ENCODE assay signal across 20 cellular contexts in the genomic region with DNA sequence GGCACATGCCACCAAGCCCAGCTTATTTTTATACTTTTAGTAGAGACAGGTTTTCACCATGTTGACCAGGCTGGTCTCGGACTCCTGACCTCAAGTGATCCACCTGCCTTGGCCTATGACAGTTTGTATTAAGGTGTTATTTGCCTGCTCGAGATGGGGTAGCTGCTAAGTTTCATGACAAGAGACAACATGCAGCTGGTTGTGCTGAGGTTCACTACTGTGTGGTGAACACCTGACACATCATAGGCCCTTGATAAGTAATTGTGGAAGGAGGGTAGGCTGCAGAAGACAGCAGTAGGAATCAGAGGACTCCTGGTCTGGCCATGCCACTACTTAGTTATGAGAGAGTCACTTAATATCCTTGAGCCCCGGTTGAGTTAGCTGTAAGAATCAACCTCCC. TPM values are rescaled to one million over a fixed set of nuclear protein-coding genes. Genes with fewer than 3 reads are reported as not detected.
DNase-seq lines count a peak whose midpoint lies in the region; ATAC-seq, FAIRE-seq and TF ChIP-seq lines count a peak whose summit lies in the region.
"Had no signal": no experiment of that assay in that cellular context is flagged by ENCODE, and none has a peak within 500 bp of the region (broad histone marks: within the 10 kb centered on the region; RNA-seq: fewer than 3 reads in every experiment).

No MANE protein-coding gene starts in this region.

- H3K4me1 ChIP-seq in GM12878 (ENCODE audit: control insufficient read depth, insufficient read depth, low read length) (peaks cover 2% of the 10 kb centered on the region; the same call in 1 of the 2 replicates), gastrocnemius medialis (peaks cover 55 to 67% of the 10 kb centered on the region in 2 donors), esophagus muscularis mucosa (peaks cover 44 to 84% (median 53%) of the 10 kb centered on the region in 4 donors)

- CTCF ChIA-PET in GM12878 (lab: Yijun Ruan, JAX): interaction anchor here (1.4 to 12.4 kb wide), 2 partner anchors 32 to 42 kb away, joined by 4 to 116 read pairs; a partner anchor contains a TSS

- BruUV-seq in GM12878 (replicated peaks; lab: Mats Ljungman, UMichigan): no TSS peak

- no peak for TF ChIP-seq POLR2A in GM12878 (IDR thresholded peaks at IDR 0.05; ENCODE audit: low read depth, low read length)
- TF ChIP-seq POLR2A in gastrocnemius medialis (IDR thresholded peaks at IDR 0.05): no peak
- no peak for TF ChIP-seq POLR2A in esophagus muscularis mucosa (IDR thresholded peaks at IDR 0.05; ENCODE audit: low read depth)

- WGBS in GM12878 (ENCODE audit: insufficient coverage, insufficient replicate concordance, low lambda C conversion rate, missing lambda C conversion rate): 16% methylated on average over 3 of the region's 3 CpGs
- 89% methylated on average over 3 of the region's 3 CpGs for WGBS in esophagus muscularis mucosa

- H3K27ac ChIP-seq in GM12878 (ENCODE audit: control insufficient read depth, insufficient read depth) (no peak overlapping the region), gastrocnemius medialis (no peak overlapping the region), esophagus muscularis mucosa (replicated peaks in 1 of 4) (no peak overlapping the region)
- H3K27ac ChIP-seq: brain microvascular endothelial cell had no signal

- no peak overlapping the region for H3K9ac ChIP-seq in GM12878 (ENCODE audit: control insufficient read depth, insufficient read depth, low read length)
- H3K9ac ChIP-seq: SK-N-SH had no signal

- H3K4me2 ChIP-seq in GM12878 (ENCODE audit: control insufficient read depth, insufficient read depth): no peak overlapping the region
- H3K4me2 ChIP-seq: SK-N-SH had no signal

- no peaks in the 10 kb centered on the region; the same call in 2 of the 3 replicates for H3K9me3 ChIP-seq in GM12878 (replicated peaks; ENCODE audit: control insufficient read depth, insufficient read depth, low read length)
- no peaks in the 10 kb centered on the region for H3K9me3 ChIP-seq in gastrocnemius medialis
- no peaks in the 10 kb centered on the region for H3K9me3 ChIP-seq in esophagus muscularis mucosa
- H3K9me3 ChIP-seq: SK-N-SH had no signal

- intact Hi-C loops in GM12878 (cut with micrococcal nuclease; ENCODE audit: unreplicated experiment) (no loop called here), gastrocnemius medialis (cut with DNase I; ENCODE audit: low total_unique reads) (no loop called here), esophagus muscularis mucosa (cut with DNase I) (no loop called here)

- H3K36me3 ChIP-seq in GM12878 (ENCODE audit: control insufficient read depth in 2 of 2, insufficient read depth in 2 of 2, low read length in 1 of 2): no peaks in the 10 kb centered on the region
- H3K36me3 ChIP-seq in gastrocnemius medialis: no peaks in the 10 kb centered on the region
- H3K36me3 ChIP-seq in esophagus muscularis mucosa: peaks cover 10 to 52% (median 34%) of the 10 kb centered on the region in 4 donors
- H3K36me3 ChIP-seq: brain microvascular endothelial cell had no signal

- TF ChIP-seq CTCF in GM12878 (IDR thresholded peaks at IDR 0.05 in 2 of 3, conservative IDR thresholded peaks at IDR 0.05 in 1 of 3; ENCODE audit: control insufficient read depth in 2 of 3, extremely low read depth in 1 of 3, insufficient read depth in 1 of 3, low read depth in 3 of 3, low read length in 3 of 3) (no peak), gastrocnemius medialis (IDR thresholded peaks at IDR 0.05 in 4 of 5, conservative IDR thresholded peaks at IDR 0.05 in 1 of 5) (no peak), esophagus muscularis mucosa (IDR thresholded peaks at IDR 0.05) (no peak)

- no peaks in the 10 kb centered on the region for H3K79me2 ChIP-seq in GM12878 (ENCODE audit: control insufficient read depth, insufficient read depth, low read length)

- RAD21 ChIA-PET in GM12878 (lab: Charles Lee; ENCODE audit: unreplicated experiment): interaction anchor here (1.0 to 12.1 kb wide), 11 partner anchors 9 to 51 kb away, joined by 3 to 174 read pairs (median 5); a partner anchor contains a TSS

- TF ChIP-seq RAD21 in GM12878 (IDR thresholded peaks at IDR 0.05; ENCODE audit: insufficient read depth, low read depth, low read length): no peak

- POLR2A ChIA-PET in GM12878 (lab: Charles Lee): interaction anchor here (0.5 to 2.5 kb wide), 8 partner anchors 13 to 632 kb away, joined by 3 to 10 read pairs (median 3); no protein-coding TSS in a partner anchor

- H3K27me3 ChIP-seq in GM12878 (replicated peaks in 1 of 2; ENCODE audit: control insufficient read depth in 2 of 2, insufficient read depth in 2 of 2, low read length in 1 of 2): no peaks in the 10 kb centered on the region
- H3K27me3 ChIP-seq in gastrocnemius medialis: no peaks in the 10 kb centered on the region
- H3K27me3 ChIP-seq in esophagus muscularis mucosa: no peaks in the 10 kb centered on the region
- H3K27me3 ChIP-seq: brain microvascular endothelial cell had no signal

- in situ Hi-C loops in GM12878 (cut with MboI) (no loop called here), gastrocnemius medialis (cut with MboI; ENCODE audit: low sequenced_read_pairs in 4 of 4) (no loop called here)

- H3K4me3 ChIP-seq in GM12878: no peak overlapping the region
- no peak overlapping the region for H3K4me3 ChIP-seq in gastrocnemius medialis
- H3K4me3 ChIP-seq in esophagus muscularis mucosa: no peak overlapping the region

- TF ChIP-seq EP300 in GM12878 (IDR thresholded peaks at IDR 0.05; ENCODE audit: borderline replicate concordance in 1 of 2, control insufficient read depth in 1 of 2, low read depth in 2 of 2, low read length in 2 of 2) (no peak), esophagus muscularis mucosa (IDR thresholded peaks at IDR 0.05) (no peak)

- DNase-seq in GM12878 (ENCODE audit: low read depth, low spot score): no peak
- DNase-seq in A172 (ENCODE audit: low spot score): no peak
- no peak for DNase-seq in gastrocnemius medialis
- no peak for DNase-seq in esophagus muscularis mucosa (ENCODE audit: extremely low spot score)
- no peak for DNase-seq in T-helper 1 cell
- DNase-seq: activated CD4-positive, alpha-beta T cell treated with anti-CD3 and anti-CD28 coated beads, Interleukin-2, amount 50 U/mL, for 48 hours; activated gamma-delta T cell; brain microvascular endothelial cell; H7; NCI-H2107; NCI-H510A; NK-92 treated with Interleukin-12 subunit alpha and Interleukin-12 subunit beta, amount 100 ng/mL, for 24 hours; RPMI8226; SK-N-SH had no signal

- no peaks in the 10 kb centered on the region for H4K20me1 ChIP-seq in GM12878 (ENCODE audit: control insufficient read depth, insufficient read depth)

- SMC1A ChIA-PET in GM12878 (lab: Charles Lee; ENCODE audit: uncharacterized antibody, unreplicated experiment): interaction anchor here (0.7 to 25.4 kb wide), 13 partner anchors 8 to 201 kb away, joined by 3 to 342 read pairs (median 3); a partner anchor contains a TSS

- FAIRE-seq in GM12878 (lab: Jason Lieb, UNC): no peak
- FAIRE-seq: colon had no signal

- ATAC-seq in GM18868 (IDR thresholded peaks at IDR 0.05; ENCODE audit: unreplicated experiment) (peak; percentile 21), GM21723 (IDR thresholded peaks at IDR 0.05; ENCODE audit: unreplicated experiment) (peak; percentile 18), HG02981 (IDR thresholded peaks at IDR 0.05; ENCODE audit: unreplicated experiment) (peak; percentile 20), GM12878 (peak; percentile 55), gastrocnemius medialis (no peak)
- ATAC-seq: natural killer cell treated with Interleukin-12 subunit alpha and Interleukin-12 subunit beta and Interleukin-15 and Interleukin-18, amount 100 ng/mL, for 72 hours; stimulated activated memory B cell treated with anti-CD40 and anti-IgM and Interleukin-4, amounts not matched to agents 10 μg/mL and 1 μg/mL and 100 μg/mL, for 72 hours had no signal

- H2AFZ ChIP-seq in GM12878 (ENCODE audit: control insufficient read depth, low read depth, low read length): no peak overlapping the region

TF ChIP-seq in GM12878, 131 proteins besides CTCF, POLR2A, EP300 and RAD21:
- peak; percentile 51; the same call in 1 of the 2 replicates for TF ChIP-seq TCF12 (IDR thresholded peaks at IDR 0.05; ENCODE audit: low read depth, low read length)
- peak in 1 of 2 experiments; percentile 69; a peak in 3 of 4 replicates for TF ChIP-seq BHLHE40 (IDR thresholded peaks at IDR 0.05; ENCODE audit: borderline replicate concordance in 1 of 2, low read depth in 2 of 2, low read length in 1 of 2)
- TF ChIP-seq, protein P1, sequence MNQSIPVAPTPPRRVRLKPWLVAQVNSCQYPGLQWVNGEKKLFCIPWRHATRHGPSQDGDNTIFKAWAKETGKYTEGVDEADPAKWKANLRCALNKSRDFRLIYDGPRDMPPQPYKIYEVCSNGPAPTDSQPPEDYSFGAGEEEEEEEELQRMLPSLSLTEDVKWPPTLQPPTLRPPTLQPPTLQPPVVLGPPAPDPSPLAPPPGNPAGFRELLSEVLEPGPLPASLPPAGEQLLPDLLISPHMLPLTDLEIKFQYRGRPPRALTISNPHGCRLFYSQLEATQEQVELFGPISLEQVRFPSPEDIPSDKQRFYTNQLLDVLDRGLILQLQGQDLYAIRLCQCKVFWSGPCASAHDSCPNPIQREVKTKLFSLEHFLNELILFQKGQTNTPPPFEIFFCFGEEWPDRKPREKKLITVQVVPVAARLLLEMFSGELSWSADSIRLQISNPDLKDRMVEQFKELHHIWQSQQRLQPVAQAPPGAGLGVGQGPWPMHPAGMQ (IDR thresholded peaks at IDR 0.05; ENCODE audit: borderline replicate concordance): no peak

RNA-seq across cellular contexts. Expression of a gene that starts 46.2 kb away (rescaled TPM):
- total RNA-seq in GM12878 (2013; cell fraction: nucleolus; rRNA removed): 6.0 and 6.5 TPM in 2 replicates
- total RNA-seq in GM12878 (2014; rRNA removed): 11.0 and 13.2 TPM in 2 replicates
- 9.1 and 9.7 TPM in 2 replicates for total RNA-seq in GM12878 (2014; rRNA removed; fragmentation: Illumina TruSeq; extraction: Trizol)
- total RNA-seq in GM12878 (2021): 9.9 and 12.1 TPM in 2 replicates
- 0.16 TPM for polyA plus RNA-seq in GM12878 (2011; ENCODE audit: low read depth)
- 25.0 and 26.8 TPM in 2 replicates for polyA plus RNA-seq in GM12878 (2011; rRNA removed)
- 23.2 and 27.3 TPM in 2 replicates for polyA plus RNA-seq in GM12878 (2011; cell fraction: cytosol; rRNA removed)
- polyA plus RNA-seq in GM12878 (2011; cell fraction: nucleus; rRNA removed): 16.6 and 18.4 TPM in 2 replicates
- polyA plus RNA-seq in GM12878 (2012): 0.20 and 0.21 TPM in 2 replicates
- 11.5 and 12.1 TPM in 2 replicates for polyA plus RNA-seq in GM12878 (2014; fragmentation: Illumina TruSeq; extraction: Trizol)
- 1 to 10 TPM; 7.4 to 8.0 TPM for polyA plus RNA-seq in GM12878 (2014; fragmentation: Nextera tagmentation; extraction: Ambion mirVana)
- polyA plus RNA-seq in GM12878 (2014; rRNA removed): 11.0 and 12.9 TPM in 2 replicates
- 1 to 10 TPM; 6.4 to 8.2 TPM for polyA plus RNA-seq in GM12878 (2016; fragmentation: Nextera tagmentation; extraction: Ambion mirVana)
- 30.0 and 37.0 TPM in 2 replicates for polyA minus RNA-seq in GM12878 (2011; rRNA and poly(A)+ RNA removed)
- 8.2 and 12.4 TPM in 2 replicates for polyA minus RNA-seq in GM12878 (2011; cell fraction: cytosol; rRNA and poly(A)+ RNA removed)
- 21.8 and 40.8 TPM in 2 replicates for polyA minus RNA-seq in GM12878 (2011; cell fraction: nucleus; rRNA and poly(A)+ RNA removed)
- 2.8 and 5.9 TPM in 2 replicates for total RNA-seq in A172 (2014; rRNA removed; shearing (Covaris generic))
- 10 to 100 TPM; 53.2 to 71.5 (median 55.5) TPM for total RNA-seq in gastrocnemius medialis
- 100 to 1,000 TPM; 138 to 244 (median 181) TPM for total RNA-seq in esophagus muscularis mucosa

Comparison
In these comparisons a context has a peak if more than half of its experiments do, and no peak if none do; other contexts are left out.
1. ATAC-seq: peak in GM18868 (single experiment), GM21723 (single experiment), HG02981 (single experiment) and GM12878 (single experiment); none in gastrocnemius medialis (0 of 2).